Comparison of ENCODE assay signal across 11 cellular contexts in genomic region chr6:32705164-32705563, GRCh38. TPM values are rescaled to one million over a fixed set of nuclear protein-coding genes. Genes with fewer than 3 reads are reported as not detected.
"Had no signal": no experiment of that assay in that cellular context is flagged by ENCODE, and none has a peak within 500 bp of the region (broad histone marks: within the 10 kb centered on the region; RNA-seq: fewer than 3 reads in every experiment).

No MANE protein-coding gene starts in this region.

RNA-seq across cellular contexts. Expression of gene HLA-DQA2, which starts 36.0 kb away (rescaled TPM):
- total RNA-seq: activated naive CD4-positive, alpha-beta T cell treated with anti-CD3 and anti-CD28 coated beads for 36 hours; activated naive CD4-positive, alpha-beta T cell treated with anti-CD3 and anti-CD28 coated beads, Interleukin-2, amount 50 U/mL, for 72 hours; astrocyte; body of pancreas; bronchial epithelial cell; cardiac muscle cell; cerebellum; chondrocyte had no signal
- polyA plus RNA-seq: adipose tissue, aorta, cardiac muscle cell had no signal

RNA-seq across cellular contexts. Expression of gene HLA-DQB1, which starts 38.7 kb away (rescaled TPM):
- total RNA-seq: bronchial epithelial cell, cerebellum, chondrocyte had no signal

RNA-seq across cellular contexts. Expression of gene HLA-DQB2, which starts 58.2 kb away (rescaled TPM):
- total RNA-seq: activated naive CD4-positive, alpha-beta T cell treated with anti-CD3 and anti-CD28 coated beads for 36 hours; activated naive CD8-positive, alpha-beta T cell treated with anti-CD3 and anti-CD28 coated beads, Interleukin-2, amount 10 ng/mL, durations not matched to agents 7 days and 5 days; astrocyte; body of pancreas; bronchial epithelial cell; cardiac muscle cell; cerebellum; chondrocyte had no signal
- polyA plus RNA-seq: adipose tissue, aorta, cardiac muscle cell had no signal
